Comparison of ENCODE assay signal across 26 cellular contexts in genomic region chr19:12272980-12273901, GRCh38. TPM values are rescaled to one million over a fixed set of nuclear protein-coding genes. Genes with fewer than 3 reads are reported as not detected.
A peak's percentile ranks its signal among the peaks of the same experiment; 100 is the strongest.
DNase-seq lines count a peak whose midpoint lies in the region; ATAC-seq and TF ChIP-seq lines count a peak whose summit lies in the region.
"Had no signal": no experiment of that assay in that cellular context is flagged by ENCODE, and none has a peak within 500 bp of the region (broad histone marks: within the 10 kb centered on the region; RNA-seq: fewer than 3 reads in every experiment).

No MANE protein-coding gene starts in this region.

- no peak for TF ChIP-seq POLR2A in IMR-90 (IDR thresholded peaks at IDR 0.05; ENCODE audit: low read depth, low read length)

- DNase-seq in IMR-90 (no peak), mammary epithelial cell (no peak), left kidney (ENCODE audit: low read depth, low spot score) (peak; percentile 4), NCI-H2171 (lab: John Stamatoyannopoulos, UW) (no peak), A673 (ENCODE audit: low spot score) (no peak)
- no peak for DNase-seq in activated CD4-positive, alpha-beta T cell treated with anti-CD3 and anti-CD28 coated beads for 1 hour
- DNase-seq in stimulated activated naive CD4-positive, alpha-beta T cell (lab: John Stamatoyannopoulos, UW) = no peak
- DNase-seq: activated CD8-positive, alpha-beta T cell treated with anti-CD3 and anti-CD28 coated beads, Interleukin-2, amount 10 ng/mL, durations not matched to agents 7 days and 5 days; activated gamma-delta T cell; activated naive CD8-positive, alpha-beta T cell treated with anti-CD3 and anti-CD28 coated beads, Interleukin-2, amount 50 U/mL, for 24 hours; activated T-cell treated with anti-CD3 and anti-CD28 coated beads for 4 hours; BE2C; Calu3; kidney glomerular epithelial cell; NCI-H1048; NCI-H187; NCI-H2227 treated with DMSO at 0.1 percent for 48 hours; NCI-H774; nucleus accumbens; Right ventricle myocardium superior; spleen; stimulated activated CD4-positive, alpha-beta T cell treated with anti-CD3 and anti-CD28 coated beads, Interleukin-2, amount 100 ng/mL, for 48 hours; stimulated activated naive B cell treated with anti-CD40 and anti-IgM and Interleukin-4, amounts not matched to agents 10 μg/mL and 1 μg/mL and 100 μg/mL, for 72 hours had no signal

- H3K79me2 ChIP-seq in mammary epithelial cell (ENCODE audit: insufficient read depth, low read length) = peaks cover 22% of the 10 kb centered on the region

- peaks cover 87 to 100% (median 97%) of the 10 kb centered on the region in 11 experiments for H3K36me3 ChIP-seq in BLaER1 treated with 17β-estradiol and CSF1 and Interleukin-3, amounts not matched to agents 10 nM and 100 nM
- H3K36me3 ChIP-seq in IMR-90 (ENCODE audit: control insufficient read depth, insufficient read depth, low read length) (peaks cover 40% of the 10 kb centered on the region), mammary epithelial cell (ENCODE audit: insufficient read depth, low read length) (peaks cover 8% of the 10 kb centered on the region), A673 (ENCODE audit: insufficient read depth, low read length, poor library complexity, severe bottlenecking) (peaks cover 12% of the 10 kb centered on the region)

- intact Hi-C loops in IMR-90 (cut with micrococcal nuclease) (no loop called here), mammary epithelial cell (cut with micrococcal nuclease) (no loop called here), A673 (cut with micrococcal nuclease; ENCODE audit: unreplicated experiment) (no loop called here)

- dilution Hi-C loops in IMR-90 (cut with HindIII; ENCODE audit: low sequenced_read_pairs, unreplicated experiment) = no loop called here
- dilution Hi-C loops in mammary epithelial cell (cut with HindIII; ENCODE audit: low sequenced_read_pairs) = loop anchor here (5.0 kb wide), 1 partner anchor 91 kb away; no protein-coding TSS in a partner anchor

- no peak overlapping the region for H2BK5ac ChIP-seq in IMR-90 (ENCODE audit: low read depth, low read length, poor library complexity, severe bottlenecking)

- H3K23ac ChIP-seq in IMR-90 (ENCODE audit: low read depth, low read length) = no peak overlapping the region

- H3K18ac ChIP-seq in IMR-90 (ENCODE audit: low read depth, low read length) = no peak overlapping the region

- no peak overlapping the region for H2BK20ac ChIP-seq in IMR-90 (ENCODE audit: low read depth, low read length)

- in situ Hi-C loops in IMR-90 (cut with MboI; ENCODE audit: low sequenced_read_pairs) (no loop called here), mammary epithelial cell (cut with MboI; ENCODE audit: low sequenced_read_pairs in 2 of 2) (no loop called here)

- H3K4me3 ChIP-seq in BLaER1 treated with 17β-estradiol and CSF1 and Interleukin-3, amounts not matched to agents 10 nM and 100 nM = peak overlapping the region; percentile 2 to 52 (median 30); a peak in 13 of 20 replicates
- H3K4me3 ChIP-seq in IMR-90 (ENCODE audit: insufficient read depth, low read depth, low read length) = no peak overlapping the region
- no peak overlapping the region for H3K4me3 ChIP-seq in mammary epithelial cell (replicated peaks in 1 of 3; ENCODE audit: insufficient read depth in 1 of 3, low read depth in 2 of 3, low read length in 3 of 3)
- H3K4me3 ChIP-seq in A673 (ENCODE audit: low read depth, low read length, poor library complexity, severe bottlenecking) = no peak overlapping the region
- H3K4me3 ChIP-seq: HAP-1, thoracic aorta had no signal

- no peak overlapping the region for H3K14ac ChIP-seq in IMR-90 (replicated peaks; ENCODE audit: low read depth, low read length)

- POLR2A ChIA-PET in IMR-90 (lab: Charles Lee; ENCODE audit: unreplicated experiment) = no interaction called here
- POLR2A ChIA-PET in A673 (lab: Charles Lee; ENCODE audit: low non-redundant PET) = interaction anchor here (0.7 kb wide), 1 partner anchor 111 kb away, joined by 14 read pairs; no protein-coding TSS in a partner anchor

- H3K27ac ChIP-seq in BLaER1 treated with 17β-estradiol and CSF1 and Interleukin-3, amounts not matched to agents 10 nM and 100 nM = no peak overlapping the region
- H3K27ac ChIP-seq in IMR-90 (ENCODE audit: insufficient read depth, low read length) (no peak overlapping the region), mammary epithelial cell (ENCODE audit: insufficient read depth, low read depth, low read length) (no peak overlapping the region), A673 (ENCODE audit: low read depth, low read length, poor library complexity, severe bottlenecking) (no peak overlapping the region)
- H3K27ac ChIP-seq: spleen, thoracic aorta had no signal

- no peak overlapping the region for H2BK15ac ChIP-seq in IMR-90 (ENCODE audit: low read depth, low read length)

- TF ChIP-seq RAD21 in IMR-90 (IDR thresholded peaks at IDR 0.05; ENCODE audit: low read length) = no peak

- no peaks in the 10 kb centered on the region for H3K4me1 ChIP-seq in BLaER1 treated with 17β-estradiol and CSF1 and Interleukin-3, amounts not matched to agents 10 nM and 100 nM
- H3K4me1 ChIP-seq in IMR-90 (ENCODE audit: control insufficient read depth, insufficient read depth, low read length) = no peaks in the 10 kb centered on the region
- H3K4me1 ChIP-seq in mammary epithelial cell (ENCODE audit: insufficient read depth, low read length) = no peaks in the 10 kb centered on the region
- no peaks in the 10 kb centered on the region for H3K4me1 ChIP-seq in A673 (ENCODE audit: insufficient read depth, low read length, poor library complexity, severe bottlenecking)
- H3K4me1 ChIP-seq: BE2C, HAP-1 had no signal

- peaks cover 0 to 13% of the 10 kb centered on the region in 2 experiments; a peak in 1 of 4 replicates for H3K79me1 ChIP-seq in IMR-90 (ENCODE audit: low read depth in 1 of 2, low read length in 2 of 2)

- TF ChIP-seq CTCF in IMR-90 (conservative IDR thresholded peaks at IDR 0.05; ENCODE audit: low read depth, low read length) (no peak), mammary epithelial cell (conservative IDR thresholded peaks at IDR 0.05 in 1 of 2, IDR thresholded peaks at IDR 0.05 in 1 of 2; ENCODE audit: extremely low read depth in 1 of 2, insufficient read depth in 1 of 2, low read depth in 1 of 2, low read length in 2 of 2) (no peak), A673 (conservative IDR thresholded peaks at IDR 0.05; ENCODE audit: low read depth, low read length) (no peak)

- H2BK120ac ChIP-seq in IMR-90 (ENCODE audit: low read depth, low read length) = no peak overlapping the region

- H2AFZ ChIP-seq in IMR-90 (replicated peaks; ENCODE audit: low read length, poor library complexity) = no peak overlapping the region
- no peak overlapping the region for H2AFZ ChIP-seq in mammary epithelial cell (ENCODE audit: low read depth, low read length)

- BruUV-seq in IMR-90 (replicated peaks; lab: Mats Ljungman, UMichigan) (TSS peak; percentile 35), mammary epithelial cell (replicated peaks; lab: Mats Ljungman, UMichigan) (TSS peak; percentile 18), A673 (replicated peaks; lab: Mats Ljungman, UMichigan) (no TSS peak)

- no peak overlapping the region for H3K4me2 ChIP-seq in BLaER1 treated with 17β-estradiol and CSF1 and Interleukin-3, amounts not matched to agents 10 nM and 100 nM
- no peak overlapping the region for H3K4me2 ChIP-seq in IMR-90 (ENCODE audit: low read depth, low read length)
- no peak overlapping the region for H3K4me2 ChIP-seq in mammary epithelial cell (ENCODE audit: insufficient read depth, low read depth, low read length)

- no peaks in the 10 kb centered on the region for H4K20me1 ChIP-seq in BLaER1 treated with 17β-estradiol and CSF1 and Interleukin-3, amounts not matched to agents 10 nM and 100 nM
- H4K20me1 ChIP-seq in IMR-90 (ENCODE audit: insufficient read depth, low read length) (no peaks in the 10 kb centered on the region), mammary epithelial cell (ENCODE audit: insufficient read depth, low read length) (no peaks in the 10 kb centered on the region)

- H3K9me3 ChIP-seq in BLaER1 treated with 17β-estradiol and CSF1 and Interleukin-3, amounts not matched to agents 10 nM and 100 nM (replicated peaks in 1 of 11) = peaks cover 100% of the 10 kb centered on the region in 11 experiments
- H3K9me3 ChIP-seq in IMR-90 (ENCODE audit: control insufficient read depth, insufficient read depth, low read length) (peaks cover 78% of the 10 kb centered on the region), mammary epithelial cell (replicated peaks; ENCODE audit: insufficient read depth, low read length) (peaks cover 72% of the 10 kb centered on the region), A673 (ENCODE audit: low read depth, low read length, poor library complexity, severe bottlenecking) (peaks cover 45% of the 10 kb centered on the region)

- no peaks in the 10 kb centered on the region for H3K9me1 ChIP-seq in IMR-90 (ENCODE audit: insufficient read depth, low read length)

- H3K27me3 ChIP-seq in BLaER1 treated with 17β-estradiol and CSF1 and Interleukin-3, amounts not matched to agents 10 nM and 100 nM = no peaks in the 10 kb centered on the region; a peak in 1 of 22 replicates
- H3K27me3 ChIP-seq in IMR-90 (ENCODE audit: control insufficient read depth, insufficient read depth, low read length) (no peaks in the 10 kb centered on the region), mammary epithelial cell (ENCODE audit: insufficient read depth, low read length) (no peaks in the 10 kb centered on the region), A673 (replicated peaks; ENCODE audit: insufficient read depth, low read depth, low read length, poor library complexity) (no peaks in the 10 kb centered on the region)
- H3K27me3 ChIP-seq: BE2C, spleen had no signal

- H4K8ac ChIP-seq in IMR-90 (ENCODE audit: low read depth in 2 of 2, low read length in 2 of 2) = no peak overlapping the region

- no peak overlapping the region for H3K4ac ChIP-seq in IMR-90 (ENCODE audit: low read depth, low read length)

- 100% methylated on average over 1 of the region's 11 CpGs; no CpG with 5 or more reads in 1 of the 2 experiments for WGBS in IMR-90 (ENCODE audit: extremely low coverage in 2 of 2, insufficient read length in 1 of 2), 2 experiments
- WGBS in mammary epithelial cell (ENCODE audit: low coverage, missing lambda C conversion rate) = 90% methylated on average over 9 of the region's 11 CpGs

- CTCF ChIA-PET in IMR-90 (lab: Yijun Ruan, JAX) = no interaction called here
- CTCF ChIA-PET in mammary epithelial cell (lab: Charles Lee; ENCODE audit: low non-redundant PET) = no interaction called here
- CTCF ChIA-PET in A673 (lab: Charles Lee) = no interaction called here

- no peak for ATAC-seq in IMR-90 (ENCODE audit: low read depth)
- ATAC-seq: activated CD8-positive, alpha-beta T cell treated with anti-CD3 and anti-CD28 coated beads, Interleukin-2, amount 10 ng/mL, durations not matched to agents 7 days and 5 days; activated naive CD8-positive, alpha-beta T cell treated with anti-CD3 and anti-CD28 coated beads, Interleukin-2, amount 50 U/mL, for 24 hours; stimulated activated naive B cell treated with anti-CD40 and anti-IgM and Interleukin-4, amounts not matched to agents 10 μg/mL and 1 μg/mL and 100 μg/mL, for 72 hours had no signal

- no peak overlapping the region for H3K56ac ChIP-seq in IMR-90 (ENCODE audit: extremely low read depth, insufficient read depth, low read length)

- no peak overlapping the region for H4K5ac ChIP-seq in IMR-90 (ENCODE audit: low read depth, low read length)

- no peak overlapping the region for H2AK9ac ChIP-seq in IMR-90 (replicated peaks; ENCODE audit: low read depth, low read length, poor library complexity)

- H3K9ac ChIP-seq in BLaER1 treated with 17β-estradiol and CSF1 and Interleukin-3, amounts not matched to agents 10 nM and 100 nM = no peak overlapping the region
- H3K9ac ChIP-seq in IMR-90 (ENCODE audit: low read depth, low read length) (no peak overlapping the region), mammary epithelial cell (ENCODE audit: insufficient read depth, low read length) (no peak overlapping the region)

- no peak overlapping the region for H2AK5ac ChIP-seq in IMR-90 (ENCODE audit: low read depth, low read length)

- no peak overlapping the region for H4K91ac ChIP-seq in IMR-90 (ENCODE audit: insufficient read depth, low read depth, low read length)

RNA-seq across cellular contexts. Expression of gene ZNF44, which starts 21.4 kb away (rescaled TPM):
- total RNA-seq in IMR-90 (2012; rRNA removed) (6.1 and 6.6 TPM in 2 replicates), mammary epithelial cell (1 to 10 TPM; 6.6 to 7.3 TPM), A673 (2021) (2.5 and 4.3 TPM in 2 replicates)
- polyA plus RNA-seq in IMR-90 (2012; rRNA removed) (2.6 and 3.5 TPM in 2 replicates), mammary epithelial cell (2.5 TPM)
- 0.56 and 1.5 TPM in 2 replicates for polyA plus RNA-seq in IMR-90 (2012; cell fraction: cytosol; rRNA removed)
- polyA plus RNA-seq in IMR-90 (2012; cell fraction: nucleus; rRNA removed; ENCODE audit: low replicate concordance) = 1.5 and 9.5 TPM in 2 replicates
- polyA minus RNA-seq in mammary epithelial cell = 0.52 TPM

Comparison
In these comparisons a context has a peak if more than half of its experiments do, and no peak if none do; other contexts are left out.
1. H3K4me3 ChIP-seq: peak in BLaER1 treated with 17β-estradiol and CSF1 and Interleukin-3, amounts not matched to agents 10 nM and 100 nM (10 of 10); none in IMR-90 (single experiment), mammary epithelial cell (0 of 3) and A673 (single experiment).